In the genomic region with DNA sequence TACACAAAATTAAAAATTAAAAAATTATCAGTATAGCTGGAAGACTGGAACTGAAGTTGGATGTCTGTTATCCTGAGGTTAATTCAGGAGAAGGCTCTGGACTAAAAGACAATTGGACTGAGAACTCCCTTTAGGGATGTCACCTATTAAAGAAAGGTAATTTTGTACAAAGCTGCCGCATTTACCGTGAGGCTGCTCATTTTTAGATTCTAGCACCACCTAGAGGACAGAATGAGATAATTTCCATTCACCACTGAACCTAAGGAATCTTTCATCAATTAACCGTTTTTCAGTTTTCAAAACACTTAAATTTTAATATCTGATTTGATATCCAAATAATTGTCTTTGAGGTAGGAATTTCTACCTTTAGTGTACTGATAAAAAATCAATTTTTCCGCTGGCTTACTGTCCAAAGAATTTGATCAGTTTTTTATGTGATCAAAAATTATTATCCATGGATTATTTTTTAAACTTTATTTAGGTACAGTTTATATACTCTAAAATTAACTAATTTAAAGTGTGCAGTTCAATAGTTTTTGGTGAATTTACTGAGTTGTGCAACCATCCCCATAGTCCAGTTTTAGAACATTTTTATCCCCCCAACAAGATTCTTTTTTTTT, we compare ENCODE assay signal across 8 cellular contexts.
DNase-seq lines count a peak whose midpoint lies in the region; ATAC-seq, FAIRE-seq and TF ChIP-seq lines count a peak whose summit lies in the region.

No MANE protein-coding gene starts in this region.

- intact Hi-C loops in pancreas (cut with DNase I): loop anchor here in 2 of 3 donors (5.0 to 10.0 kb wide), 4 partner anchors 402 to 605 kb away; no protein-coding TSS in a partner anchor

- DNase-seq in AG04449 (ENCODE audit: low read depth, low spot score): no peak
- DNase-seq in NCI-H1048 (lab: John Stamatoyannopoulos, UW): peak; percentile 16
- DNase-seq in fibroblast of gingiva (ENCODE audit: low read depth): peak; percentile 10
- no peak for DNase-seq in pancreas
- no peak for DNase-seq in T-helper 9 cell

- peak; percentile 84 for ATAC-seq in SK-N-SH treated with all-trans-retinoic acid at 6 μM for 48 hours
- peak; percentile 66 to 88 (median 86) for ATAC-seq in pancreas
- no peak for ATAC-seq in HG03135 (IDR thresholded peaks at IDR 0.05; ENCODE audit: unreplicated experiment)

- no peaks in the 10 kb centered on the region for H3K27me3 ChIP-seq in pancreas

- POLR2A ChIA-PET in AG04449 (lab: Yijun Ruan, JAX): no interaction called here

- no peak overlapping the region for H3K27ac ChIP-seq in pancreas

- H3K9me3 ChIP-seq in pancreas: no peaks in the 10 kb centered on the region

- CTCF ChIA-PET in AG04449 (lab: Yijun Ruan, JAX): interaction anchor here (0.7 to 5.2 kb wide), 32 partner anchors 8 to 604 kb away, joined by 3 to 111 read pairs (median 4); no protein-coding TSS in a partner anchor

- peak; percentile 78 for FAIRE-seq in pancreas (lab: Jason Lieb, UNC)

- WGBS in pancreas, 2 donors: 2 to 3% methylated on average over 4 of the region's 4 CpGs

- H3K36me3 ChIP-seq in pancreas: no peaks in the 10 kb centered on the region

- no peak overlapping the region for H3K4me3 ChIP-seq in AG04449 (ENCODE audit: low read depth, low read length)
- no peak overlapping the region for H3K4me3 ChIP-seq in pancreas

- no peaks in the 10 kb centered on the region for H3K4me1 ChIP-seq in pancreas

- peak; percentile 56 for TF ChIP-seq CTCF in AG04449 (IDR thresholded peaks at IDR 0.05; ENCODE audit: insufficient read depth, low read length, missing control alignments)
- TF ChIP-seq CTCF in GM12874 (IDR thresholded peaks at IDR 0.05; ENCODE audit: insufficient read depth, low read depth, low read length): peak; percentile 37; the same call in 1 of the 2 replicates
- peak; percentile 48 to 77 (median 60) for TF ChIP-seq CTCF in pancreas (IDR thresholded peaks at IDR 0.05)

TF ChIP-seq in SK-N-SH treated with all-trans-retinoic acid at 6 μM for 48 hours, 23 proteins besides CTCF, POLR2A, EP300 and RAD21:
- no peak for TF ChIP-seq ZNF565 (CRISPR knock-in tag; conservative IDR thresholded peaks at IDR 0.05; ENCODE audit: low read depth)
- TF ChIP-seq, protein P1, sequence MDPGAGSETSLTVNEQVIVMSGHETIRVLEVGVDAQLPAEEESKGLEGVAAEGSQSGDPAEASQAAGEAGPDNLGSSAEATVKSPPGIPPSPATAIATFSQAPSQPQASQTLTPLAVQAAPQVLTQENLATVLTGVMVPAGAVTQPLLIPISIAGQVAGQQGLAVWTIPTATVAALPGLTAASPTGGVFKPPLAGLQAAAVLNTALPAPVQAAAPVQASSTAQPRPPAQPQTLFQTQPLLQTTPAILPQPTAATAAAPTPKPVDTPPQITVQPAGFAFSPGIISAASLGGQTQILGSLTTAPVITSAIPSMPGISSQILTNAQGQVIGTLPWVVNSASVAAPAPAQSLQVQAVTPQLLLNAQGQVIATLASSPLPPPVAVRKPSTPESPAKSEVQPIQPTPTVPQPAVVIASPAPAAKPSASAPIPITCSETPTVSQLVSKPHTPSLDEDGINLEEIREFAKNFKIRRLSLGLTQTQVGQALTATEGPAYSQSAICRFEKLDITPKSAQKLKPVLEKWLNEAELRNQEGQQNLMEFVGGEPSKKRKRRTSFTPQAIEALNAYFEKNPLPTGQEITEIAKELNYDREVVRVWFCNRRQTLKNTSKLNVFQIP (CRISPR knock-in tag; IDR thresholded peaks at IDR 0.05; ENCODE audit: borderline replicate concordance, low read depth): no peak
- TF ChIP-seq TCF4 (CRISPR knock-in tag; IDR thresholded peaks at IDR 0.05; ENCODE audit: borderline replicate concordance): no peak
- no peak for TF ChIP-seq GLIS3 (CRISPR knock-in tag; IDR thresholded peaks at IDR 0.05)
- TF ChIP-seq ISL1 (CRISPR knock-in tag; IDR thresholded peaks at IDR 0.05): no peak
- TF ChIP-seq, protein P2, sequence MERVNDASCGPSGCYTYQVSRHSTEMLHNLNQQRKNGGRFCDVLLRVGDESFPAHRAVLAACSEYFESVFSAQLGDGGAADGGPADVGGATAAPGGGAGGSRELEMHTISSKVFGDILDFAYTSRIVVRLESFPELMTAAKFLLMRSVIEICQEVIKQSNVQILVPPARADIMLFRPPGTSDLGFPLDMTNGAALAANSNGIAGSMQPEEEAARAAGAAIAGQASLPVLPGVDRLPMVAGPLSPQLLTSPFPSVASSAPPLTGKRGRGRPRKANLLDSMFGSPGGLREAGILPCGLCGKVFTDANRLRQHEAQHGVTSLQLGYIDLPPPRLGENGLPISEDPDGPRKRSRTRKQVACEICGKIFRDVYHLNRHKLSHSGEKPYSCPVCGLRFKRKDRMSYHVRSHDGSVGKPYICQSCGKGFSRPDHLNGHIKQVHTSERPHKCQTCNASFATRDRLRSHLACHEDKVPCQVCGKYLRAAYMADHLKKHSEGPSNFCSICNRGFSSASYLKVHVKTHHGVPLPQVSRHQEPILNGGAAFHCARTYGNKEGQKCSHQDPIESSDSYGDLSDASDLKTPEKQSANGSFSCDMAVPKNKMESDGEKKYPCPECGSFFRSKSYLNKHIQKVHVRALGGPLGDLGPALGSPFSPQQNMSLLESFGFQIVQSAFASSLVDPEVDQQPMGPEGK (CRISPR knock-in tag; IDR thresholded peaks at IDR 0.05; ENCODE audit: borderline replicate concordance): no peak
- TF ChIP-seq, protein P3, sequence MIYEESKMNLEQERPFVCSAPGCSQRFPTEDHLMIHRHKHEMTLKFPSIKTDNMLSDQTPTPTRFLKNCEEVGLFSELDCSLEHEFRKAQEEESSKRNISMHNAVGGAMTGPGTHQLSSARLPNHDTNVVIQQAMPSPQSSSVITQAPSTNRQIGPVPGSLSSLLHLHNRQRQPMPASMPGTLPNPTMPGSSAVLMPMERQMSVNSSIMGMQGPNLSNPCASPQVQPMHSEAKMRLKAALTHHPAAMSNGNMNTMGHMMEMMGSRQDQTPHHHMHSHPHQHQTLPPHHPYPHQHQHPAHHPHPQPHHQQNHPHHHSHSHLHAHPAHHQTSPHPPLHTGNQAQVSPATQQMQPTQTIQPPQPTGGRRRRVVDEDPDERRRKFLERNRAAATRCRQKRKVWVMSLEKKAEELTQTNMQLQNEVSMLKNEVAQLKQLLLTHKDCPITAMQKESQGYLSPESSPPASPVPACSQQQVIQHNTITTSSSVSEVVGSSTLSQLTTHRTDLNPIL (CRISPR knock-in tag; IDR thresholded peaks at IDR 0.05; ENCODE audit: low read depth): no peak
TF ChIP-seq in SK-N-SH treated with all-trans-retinoic acid at 6 μM for 48 hours: peak in this region for 0.

Comparison
In these comparisons a context has a peak if more than half of its experiments do, and no peak if none do; other contexts are left out.
1. DNase-seq: peak in NCI-H1048 (single experiment) and fibroblast of gingiva (single experiment); none in AG04449 (single experiment), pancreas (0 of 6) and T-helper 9 cell (single experiment).
2. Peak in every context shown above with its lines, with median percentiles within 50 percentile points of each other: CTCF ChIP-seq.